ENCODE assay signal across 19 cellular contexts in the genomic region with DNA sequence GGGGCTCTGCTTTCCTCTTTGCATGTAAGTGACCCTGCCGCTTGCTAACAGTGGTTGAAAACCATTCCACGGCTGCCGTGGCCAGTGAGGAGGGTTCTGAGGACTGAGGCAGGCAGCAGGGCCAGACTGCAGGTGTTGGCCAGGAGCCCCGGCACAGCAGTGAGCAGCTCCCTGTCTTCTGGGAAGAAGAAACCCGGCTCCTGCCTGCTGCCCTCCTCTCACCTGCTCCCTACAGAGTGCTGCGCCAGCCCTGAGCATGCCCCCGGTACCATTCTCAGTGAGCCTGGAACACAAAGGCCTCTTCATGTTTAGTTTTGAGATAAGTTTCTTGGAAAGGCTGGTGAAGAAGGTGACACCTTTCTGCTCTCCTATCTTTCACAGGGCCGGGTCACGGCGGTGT.
DNase-seq lines count a peak whose midpoint lies in the region; ATAC-seq lines count a peak whose summit lies in the region.
"Had no signal": no experiment of that assay in that cellular context is flagged by ENCODE, and none has a peak within 500 bp of the region (broad histone marks: within the 10 kb centered on the region; RNA-seq: fewer than 3 reads in every experiment).

No MANE protein-coding gene starts in this region.

- no peaks in the 10 kb centered on the region for H3K9me3 ChIP-seq in muscle layer of colon (ENCODE audit: low read length)
- H3K9me3 ChIP-seq: HAP-1 had no signal

- intact Hi-C loops in left ventricle myocardium superior (cut with micrococcal nuclease) (no loop called here), cardiac septum (cut with DNase I) (no loop called here)

- H3K36me3 ChIP-seq in muscle layer of colon (ENCODE audit: insufficient read depth, low read length): no peaks in the 10 kb centered on the region
- H3K36me3 ChIP-seq: HAP-1 had no signal

- no peaks in the 10 kb centered on the region for H3K4me1 Mint-ChIP-seq in stimulated activated naive CD8-positive, alpha-beta T cell treated with anti-CD3 and anti-CD28 coated beads, Interleukin-15, amount 100 ng/mL, for 72 hours

- H3K27ac ChIP-seq in angular gyrus (ENCODE audit: low read depth, low read length) (peak overlapping the region; percentile 56), muscle layer of colon (ENCODE audit: low read depth, low read length) (peak overlapping the region; percentile 12)
- H3K27ac ChIP-seq: RWPE1 had no signal

- H3K4me1 ChIP-seq in muscle layer of colon (ENCODE audit: insufficient read depth, low read length): peaks cover 45% of the 10 kb centered on the region
- H3K4me1 ChIP-seq: HAP-1 had no signal

- peak; percentile 41 for DNase-seq in left ventricle myocardium superior
- DNase-seq in cardiac septum (ENCODE audit: low spot score): no peak
- DNase-seq in stimulated activated naive CD8-positive, alpha-beta T cell treated with anti-CD3 and anti-CD28 coated beads, Interleukin-15, amount 100 ng/mL, for 72 hours: no peak
- no peak for DNase-seq in activated CD4-positive, alpha-beta T cell treated with anti-CD3 and anti-CD28 coated beads, Interleukin-2, amount 50 U/mL, for 4 hours
- DNase-seq: DMS53; EL; KBM-7; MM.1S; NCI-H1092 treated with DMSO at 0.1 percent for 48 hours; NCI-H1436 treated with DMSO at 0.1 percent for 48 hours; NCI-H1930; NCI-H748 treated with DMSO at 0.1 percent for 48 hours; NK-92 treated with Interleukin-12 subunit alpha and Interleukin-12 subunit beta, amount 100 ng/mL, for 24 hours had no signal

- H3K27ac Mint-ChIP-seq in stimulated activated naive CD8-positive, alpha-beta T cell treated with anti-CD3 and anti-CD28 coated beads, Interleukin-15, amount 100 ng/mL, for 72 hours: no peak overlapping the region
- H3K27ac Mint-ChIP-seq: CD14-positive monocyte had no signal

- ATAC-seq in left ventricle myocardium superior (peak; percentile 75), GM21367 (IDR thresholded peaks at IDR 0.05; ENCODE audit: unreplicated experiment) (no peak)
- ATAC-seq in stimulated activated naive CD8-positive, alpha-beta T cell treated with anti-CD3 and anti-CD28 coated beads, Interleukin-15, amount 100 ng/mL, for 72 hours: no peak

- H3K9ac ChIP-seq in muscle layer of colon (ENCODE audit: low read length): no peak overlapping the region

- H3K9me3 Mint-ChIP-seq in stimulated activated naive CD8-positive, alpha-beta T cell treated with anti-CD3 and anti-CD28 coated beads, Interleukin-15, amount 100 ng/mL, for 72 hours: no peaks in the 10 kb centered on the region

- H3K4me3 Mint-ChIP-seq in stimulated activated naive CD8-positive, alpha-beta T cell treated with anti-CD3 and anti-CD28 coated beads, Interleukin-15, amount 100 ng/mL, for 72 hours: no peak overlapping the region
- H3K4me3 Mint-ChIP-seq: CD14-positive monocyte had no signal

- no peaks in the 10 kb centered on the region for H3K27me3 ChIP-seq in muscle layer of colon (ENCODE audit: control insufficient read depth in 1 of 2, insufficient read depth in 2 of 2, low read length in 2 of 2)

- no peak overlapping the region for H3K4me3 ChIP-seq in muscle layer of colon (ENCODE audit: low read depth in 1 of 2, low read length in 2 of 2)
- H3K4me3 ChIP-seq: HAP-1 had no signal

- H3K27me3 Mint-ChIP-seq in stimulated activated naive CD8-positive, alpha-beta T cell treated with anti-CD3 and anti-CD28 coated beads, Interleukin-15, amount 100 ng/mL, for 72 hours: no peaks in the 10 kb centered on the region
